8 cellular contexts compared by ENCODE assay signal in genomic region chr5:68406767-68407232, GRCh38.
DNase-seq lines count a peak whose midpoint lies in the region; ATAC-seq and TF ChIP-seq lines count a peak whose summit lies in the region.

No MANE protein-coding gene starts in this region.

- no peak overlapping the region for H3K27ac ChIP-seq in aorta (ENCODE audit: low read depth in 1 of 2, low read length in 2 of 2)
- no peak overlapping the region for H3K27ac ChIP-seq in adrenal gland

- WGBS in aorta, 2 donors: 73 to 75% methylated on average over 8 of the region's 8 CpGs
- WGBS in adrenal gland, 4 donors: 44 to 75% (median 57%) methylated on average over 4 to 8 of the region's 8 CpGs

- H3K4me3 ChIP-seq in aorta (ENCODE audit: low read length in 2 of 2): no peak overlapping the region
- no peak overlapping the region for H3K4me3 ChIP-seq in adrenal gland

- DNase-seq in HuH-7 (ENCODE audit: low spot score) (peak; percentile 33), erythroblast (lab: John Stamatoyannopoulos, UW) (peak; percentile 51 to 61), aorta (no peak), adrenal gland (no peak), SIG-M5 treated with dmso at 0.1 percent for 504 hours (lab: John Stamatoyannopoulos, UW; ENCODE audit: unreplicated experiment) (no peak), middle frontal gyrus (ENCODE audit: extremely low spot score, low spot score) (no peak)

- no peak for TF ChIP-seq POLR2A in erythroblast (IDR thresholded peaks at IDR 0.05; ENCODE audit: low read length)
- no peak for TF ChIP-seq POLR2A in adrenal gland (IDR thresholded peaks at IDR 0.05)

- ATAC-seq in GM18498 (IDR thresholded peaks at IDR 0.05; ENCODE audit: unreplicated experiment) (peak; percentile 90), GM21576 (IDR thresholded peaks at IDR 0.05; ENCODE audit: unreplicated experiment) (peak; percentile 94), aorta (ENCODE audit: low FRiP score) (no peak)

- no peaks in the 10 kb centered on the region for H3K36me3 ChIP-seq in aorta (ENCODE audit: control insufficient read depth in 1 of 2, insufficient read depth in 2 of 2, low read length in 1 of 2)
- no peaks in the 10 kb centered on the region for H3K36me3 ChIP-seq in adrenal gland (replicated peaks in 1 of 2)

- intact Hi-C loops in aorta (cut with DNase I): no loop called here
- intact Hi-C loops in adrenal gland (cut with DNase I): no loop called here

- H3K4me1 ChIP-seq in aorta (ENCODE audit: control insufficient read depth in 1 of 2, insufficient read depth in 2 of 2, low read length in 2 of 2): peaks cover 0 to 1% of the 10 kb centered on the region in 2 donors
- peaks cover 0 to 5% of the 10 kb centered on the region in 2 donors for H3K4me1 ChIP-seq in adrenal gland (replicated peaks in 1 of 2)

- no peak for TF ChIP-seq CTCF in adrenal gland (IDR thresholded peaks at IDR 0.05)

- H3K27me3 ChIP-seq in aorta (ENCODE audit: control insufficient read depth in 1 of 2, insufficient read depth in 2 of 2, low read length in 1 of 2) (no peaks in the 10 kb centered on the region), adrenal gland (no peaks in the 10 kb centered on the region)

- H3K9me3 ChIP-seq in aorta (ENCODE audit: control insufficient read depth, low read length) (no peaks in the 10 kb centered on the region), adrenal gland (replicated peaks in 1 of 3) (no peaks in the 10 kb centered on the region)

Comparison
In these comparisons a context has a peak if more than half of its experiments do, and no peak if none do; other contexts are left out.
1. DNase-seq: peak in HuH-7 (single experiment) and erythroblast (2 of 2); none in aorta (0 of 2), adrenal gland (0 of 7), SIG-M5 treated with dmso at 0.1 percent for 504 hours (single experiment) and middle frontal gyrus (single experiment).